ENCODE assay signal across 8 cellular contexts in the genomic region with DNA sequence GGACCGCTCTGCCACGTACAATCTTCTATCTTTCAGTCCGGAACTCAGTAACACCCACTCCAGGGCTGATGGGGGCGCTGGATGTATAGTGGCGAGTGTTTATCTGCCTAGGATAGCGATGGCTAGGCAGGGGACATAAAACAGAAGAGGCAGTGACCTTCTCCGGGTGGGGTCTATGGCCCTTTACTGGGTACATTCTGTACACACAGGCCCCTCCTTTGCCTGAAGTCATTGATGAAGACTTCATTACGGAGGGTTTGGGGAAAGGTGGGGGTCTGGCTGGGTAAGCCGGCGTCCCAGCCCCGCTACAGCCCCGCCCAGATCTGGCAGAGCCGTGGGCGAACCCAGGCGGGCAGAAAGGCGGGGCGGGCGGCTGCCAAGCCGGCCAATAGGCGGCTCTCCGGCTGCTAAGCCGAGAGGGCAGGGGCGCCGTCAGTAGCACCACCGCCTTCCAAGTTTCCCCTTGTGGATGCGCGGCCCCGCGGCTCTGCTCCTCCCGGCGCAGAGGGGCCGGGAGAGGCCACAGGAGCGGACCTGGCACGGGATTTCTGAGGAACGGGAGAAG.
A peak's percentile ranks its signal among the peaks of the same experiment; 100 is the strongest.
DNase-seq lines count a peak whose midpoint lies in the region; ATAC-seq and TF ChIP-seq lines count a peak whose summit lies in the region.

A gene with protein sequence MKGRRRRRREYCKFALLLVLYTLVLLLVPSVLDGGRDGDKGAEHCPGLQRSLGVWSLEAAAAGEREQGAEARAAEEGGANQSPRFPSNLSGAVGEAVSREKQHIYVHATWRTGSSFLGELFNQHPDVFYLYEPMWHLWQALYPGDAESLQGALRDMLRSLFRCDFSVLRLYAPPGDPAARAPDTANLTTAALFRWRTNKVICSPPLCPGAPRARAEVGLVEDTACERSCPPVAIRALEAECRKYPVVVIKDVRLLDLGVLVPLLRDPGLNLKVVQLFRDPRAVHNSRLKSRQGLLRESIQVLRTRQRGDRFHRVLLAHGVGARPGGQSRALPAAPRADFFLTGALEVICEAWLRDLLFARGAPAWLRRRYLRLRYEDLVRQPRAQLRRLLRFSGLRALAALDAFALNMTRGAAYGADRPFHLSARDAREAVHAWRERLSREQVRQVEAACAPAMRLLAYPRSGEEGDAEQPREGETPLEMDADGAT (plus strand): TSS at position 435 of the 565 bp plus-strand sequence. CDS start 167 bp downstream, outside the sequence.

- peaks cover 15% of the 10 kb centered on the region for H3K27me3 ChIP-seq in WERI-Rb-1 (ENCODE audit: insufficient read depth, low read depth, severe bottlenecking)

- H3K4me3 ChIP-seq in WERI-Rb-1 (ENCODE audit: low read depth, low read length) = peak within 1 kb of the TSS; percentile 53

- TF ChIP-seq CTCF in WERI-Rb-1 (IDR thresholded peaks at IDR 0.05; ENCODE audit: low read depth, low read length) = peak; percentile 39; the same call in 1 of the 2 replicates

- H3K27ac ChIP-seq in WERI-Rb-1 = no peak within 1 kb of the TSS

- no peaks in the 10 kb centered on the region for H3K9me3 ChIP-seq in WERI-Rb-1 (ENCODE audit: severe bottlenecking)

- H3K36me3 ChIP-seq in WERI-Rb-1 = no peaks in the 10 kb centered on the region

- ATAC-seq in HG02938 (IDR thresholded peaks at IDR 0.05; ENCODE audit: unreplicated experiment) = peak; percentile 25

- peak; percentile 1 for DNase-seq in DMS79 treated with DMSO at 0.1 percent for 48 hours (lab: John Stamatoyannopoulos, UW)
- DNase-seq in DMS79 (lab: John Stamatoyannopoulos, UW) = no peak
- peak; percentile 44 for DNase-seq in NCI-H2196 (lab: John Stamatoyannopoulos, UW; ENCODE audit: unreplicated experiment)
- peak; percentile 65 for DNase-seq in WERI-Rb-1
- peak; percentile 35 for DNase-seq in cerebellar cortex (ENCODE audit: low spot score)
- DNase-seq in iris pigment epithelial cell (ENCODE audit: low read depth) = peak; percentile 64
- DNase-seq in stimulated activated CD4-positive, alpha-beta T cell treated with anti-CD3 and anti-CD28 coated beads, Interleukin-15, amount 100 ng/mL, for 1 hour (ENCODE audit: low read depth in 1 of 2, low spot score in 1 of 2) = peak; percentile 20 to 46
